In the genomic region with DNA sequence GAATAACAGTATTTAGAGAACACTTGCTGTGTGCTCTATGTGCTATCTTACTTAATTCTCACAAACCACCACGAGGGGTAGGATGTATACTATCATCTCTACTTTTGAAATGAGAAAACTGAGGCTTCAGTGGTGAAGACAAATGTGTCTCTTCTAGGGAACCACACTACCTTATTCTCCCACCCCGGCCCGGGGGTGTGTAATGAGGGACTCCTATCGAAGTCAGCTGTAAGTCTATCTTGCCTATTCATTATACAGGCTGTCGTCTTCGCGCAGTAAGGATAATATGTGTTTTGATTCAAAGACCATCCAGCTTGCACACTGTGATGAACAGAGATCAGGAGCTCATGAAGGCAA, we compare ENCODE assay signal across 8 cellular contexts. TPM values are rescaled to one million over a fixed set of nuclear protein-coding genes. Genes with fewer than 3 reads are reported as not detected.
DNase-seq lines count a peak whose midpoint lies in the region; ATAC-seq, FAIRE-seq and TF ChIP-seq lines count a peak whose summit lies in the region.

No MANE protein-coding gene starts in this region.

- H4K20me1 ChIP-seq in HepG2 (ENCODE audit: insufficient read depth, low read length): peaks cover 12% of the 10 kb centered on the region; the same call in 1 of the 2 replicates

- peak overlapping the region; percentile 90 to 97 (median 95) for H3K4me3 Mint-ChIP-seq in IgD-negative memory B cell
- H3K4me3 Mint-ChIP-seq in activated naive CD4-positive, alpha-beta T cell treated with anti-CD3 and anti-CD28 coated beads for 36 hours: peak overlapping the region; percentile 80
- H3K4me3 Mint-ChIP-seq in stimulated activated naive CD8-positive, alpha-beta T cell treated with anti-CD3 and anti-CD28 coated beads, Interleukin-15, amount 100 ng/mL, for 72 hours: peak overlapping the region; percentile 86 to 88

- CTCF ChIA-PET in activated naive CD4-positive, alpha-beta T cell treated with anti-CD3 and anti-CD28 coated beads for 36 hours (lab: Charles Lee): interaction anchor here (0.7 to 8.4 kb wide), 10 partner anchors 8 to 199 kb away, joined by 3 to 55 read pairs (median 5); a partner anchor contains a TSS
- CTCF ChIA-PET in HepG2 (lab: Yijun Ruan, JAX; ENCODE audit: low intra/inter-chr PET ratio, low total read pairs): no interaction called here

- POLR2A ChIA-PET in HepG2 (lab: Yijun Ruan, JAX): interaction anchor here (1.5 to 2.6 kb wide), 3 partner anchors 8 to 26 kb away, joined by 5 to 16 read pairs (median 15); no protein-coding TSS in a partner anchor

- no peaks in the 10 kb centered on the region for H3K9me3 Mint-ChIP-seq in IgD-negative memory B cell
- H3K9me3 Mint-ChIP-seq in activated naive CD4-positive, alpha-beta T cell treated with anti-CD3 and anti-CD28 coated beads for 36 hours: no peaks in the 10 kb centered on the region
- no peaks in the 10 kb centered on the region for H3K9me3 Mint-ChIP-seq in stimulated activated naive CD8-positive, alpha-beta T cell treated with anti-CD3 and anti-CD28 coated beads, Interleukin-15, amount 100 ng/mL, for 72 hours

- H3K27ac Mint-ChIP-seq in IgD-negative memory B cell: peak overlapping the region; percentile 91 to 96 (median 92)
- peak overlapping the region; percentile 85 for H3K27ac Mint-ChIP-seq in activated naive CD4-positive, alpha-beta T cell treated with anti-CD3 and anti-CD28 coated beads for 36 hours
- H3K27ac Mint-ChIP-seq in stimulated activated naive CD8-positive, alpha-beta T cell treated with anti-CD3 and anti-CD28 coated beads, Interleukin-15, amount 100 ng/mL, for 72 hours: peak overlapping the region; percentile 96 to 97

- intact Hi-C loops in activated naive CD4-positive, alpha-beta T cell treated with anti-CD3 and anti-CD28 coated beads for 36 hours (cut with micrococcal nuclease): loop anchor here (1.0 to 10.0 kb wide), 9 partner anchors 8 to 1239 kb away; a partner anchor contains a TSS
- intact Hi-C loops in HepG2 (cut with micrococcal nuclease; ENCODE audit: unreplicated experiment): no loop called here

- in situ Hi-C loops in HepG2 (cut with HindIII; ENCODE audit: extremely low pct_ligation_motif_present, low pct_unique_long_range_greater_than_20kb): no loop called here

- peaks cover 2% of the 10 kb centered on the region for H3K27me3 Mint-ChIP-seq in IgD-negative memory B cell
- H3K27me3 Mint-ChIP-seq in activated naive CD4-positive, alpha-beta T cell treated with anti-CD3 and anti-CD28 coated beads for 36 hours (ENCODE audit: low read depth): no peaks in the 10 kb centered on the region
- H3K27me3 Mint-ChIP-seq in stimulated activated naive CD8-positive, alpha-beta T cell treated with anti-CD3 and anti-CD28 coated beads, Interleukin-15, amount 100 ng/mL, for 72 hours: no peaks in the 10 kb centered on the region

- H3K36me3 Mint-ChIP-seq in IgD-negative memory B cell: no peaks in the 10 kb centered on the region
- peaks cover 14% of the 10 kb centered on the region for H3K36me3 Mint-ChIP-seq in activated naive CD4-positive, alpha-beta T cell treated with anti-CD3 and anti-CD28 coated beads for 36 hours (ENCODE audit: low read depth)

- H3K27me3 ChIP-seq in HepG2 (ENCODE audit: control insufficient read depth in 1 of 2, insufficient read depth in 2 of 2, low read length in 2 of 2): no peaks in the 10 kb centered on the region; a peak in 1 of 5 replicates

- H3K4me2 ChIP-seq in HepG2 (ENCODE audit: low read depth, low read length): peak overlapping the region; percentile 99

- H3K9me3 ChIP-seq in HepG2 (ENCODE audit: low read length): no peaks in the 10 kb centered on the region

- H3K79me2 ChIP-seq in HepG2 (ENCODE audit: insufficient read depth, low read length): peaks cover 40% of the 10 kb centered on the region

- ATAC-seq in HepG2: peak; percentile 13
- peak; percentile 65 for ATAC-seq in stimulated activated naive CD8-positive, alpha-beta T cell treated with anti-CD3 and anti-CD28 coated beads, Interleukin-15, amount 100 ng/mL, for 72 hours

- peak overlapping the region; percentile 82 for H3K27ac ChIP-seq in HepG2 (ENCODE audit: extremely low read length, insufficient read depth, low read length)

- no peak for TF ChIP-seq EP300 in HepG2 (IDR thresholded peaks at IDR 0.05; ENCODE audit: low read depth in 2 of 2, low read length in 2 of 2)
- TF ChIP-seq EP300 in HepG2 (CRISPR knock-in tag; IDR thresholded peaks at IDR 0.05; ENCODE audit: borderline replicate concordance): no peak

- peaks cover 28 to 33% (median 32%) of the 10 kb centered on the region in 3 donors for H3K4me1 Mint-ChIP-seq in IgD-negative memory B cell
- peaks cover 40% of the 10 kb centered on the region for H3K4me1 Mint-ChIP-seq in activated naive CD4-positive, alpha-beta T cell treated with anti-CD3 and anti-CD28 coated beads for 36 hours (ENCODE audit: low read depth)
- peaks cover 63% of the 10 kb centered on the region for H3K4me1 Mint-ChIP-seq in stimulated activated naive CD8-positive, alpha-beta T cell treated with anti-CD3 and anti-CD28 coated beads, Interleukin-15, amount 100 ng/mL, for 72 hours

- no peak for TF ChIP-seq RAD21 in HepG2 (CRISPR knock-in tag; IDR thresholded peaks at IDR 0.05)

- FAIRE-seq in HepG2 (lab: Jason Lieb, UNC): no peak

- H3K9ac ChIP-seq in HepG2 (ENCODE audit: insufficient read depth, low read depth, low read length): peak overlapping the region; percentile 90

- WGBS in HepG2 (ENCODE audit: low lambda C conversion rate): 8% methylated on average over 7 of the region's 7 CpGs

- peak overlapping the region; percentile 84 to 90 (median 88) for H3K4me3 ChIP-seq in HepG2 (replicated peaks in 1 of 3; ENCODE audit: insufficient read depth in 1 of 3, low read depth in 2 of 3, low read length in 3 of 3)

- BruUV-seq in HepG2 (replicated peaks; lab: Mats Ljungman, UMichigan): TSS peak; percentile 78

- no peak overlapping the region for H2AFZ ChIP-seq in HepG2 (ENCODE audit: low read length)

- no peak for TF ChIP-seq CTCF in HepG2 (CRISPR knock-in tag; IDR thresholded peaks at IDR 0.05)

- no peak for TF ChIP-seq POLR2A in HepG2 (IDR thresholded peaks at IDR 0.05; ENCODE audit: insufficient read depth in 1 of 2, low read depth in 2 of 2, low read length in 2 of 2)

- DNase-seq in DMS114 treated with DMSO at 0.1 percent for 48 hours (lab: John Stamatoyannopoulos, UW; ENCODE audit: unreplicated experiment) (peak; percentile 38), HepG2 (ENCODE audit: low spot score) (no peak), NCI-H446 treated with DMSO at 0.1 percent for 48 hours (lab: John Stamatoyannopoulos, UW) (no peak), amniotic stem cell (lab: John Stamatoyannopoulos, UW) (no peak), COR-L47 (lab: John Stamatoyannopoulos, UW) (no peak)
- DNase-seq in activated naive CD4-positive, alpha-beta T cell treated with anti-CD3 and anti-CD28 coated beads for 36 hours: peak; percentile 72
- DNase-seq in stimulated activated naive CD8-positive, alpha-beta T cell treated with anti-CD3 and anti-CD28 coated beads, Interleukin-15, amount 100 ng/mL, for 72 hours: peak; percentile 58 to 74

- H3K36me3 ChIP-seq in HepG2 (replicated peaks in 1 of 2; ENCODE audit: control insufficient read depth in 1 of 2, insufficient read depth in 2 of 2, low read length in 2 of 2): peaks cover 3 to 20% of the 10 kb centered on the region in 2 experiments; a peak in 4 of 5 replicates

- H3K4me1 ChIP-seq in HepG2 (ENCODE audit: insufficient read depth, low read length): peaks cover 45% of the 10 kb centered on the region

RNA-seq across cellular contexts. Expression of a gene that starts 1.1 kb away (rescaled TPM):
- polyA plus RNA-seq in IgD-negative memory B cell: 18.9 TPM
- 10 to 100 TPM; 48.3 to 55.1 TPM for total RNA-seq in activated naive CD4-positive, alpha-beta T cell treated with anti-CD3 and anti-CD28 coated beads for 36 hours
- 47.9 and 63.4 TPM in 2 replicates for total RNA-seq in HepG2 (2016; rRNA removed; fragmentation: Illumina TruSeq; extraction: Trizol)
- 11.5 and 13.9 TPM in 2 replicates for total RNA-seq in HepG2 (2016; cell fraction: cytosol; rRNA removed; fragmentation: Illumina TruSeq; extraction: Trizol; ENCODE audit: low read depth)
- total RNA-seq in HepG2 (2016; cell fraction: insoluble cytoplasmic fraction; rRNA removed; fragmentation: Illumina TruSeq; extraction: Trizol): 48.3 and 54.0 TPM in 2 replicates
- 23.0 and 27.1 TPM in 2 replicates for total RNA-seq in HepG2 (2016; cell fraction: membrane; rRNA removed; fragmentation: Illumina TruSeq; extraction: Trizol)
- 25.4 and 26.5 TPM in 2 replicates for total RNA-seq in HepG2 (2016; cell fraction: nucleus; rRNA removed; fragmentation: Illumina TruSeq; extraction: Trizol)
- 6.8 and 6.9 TPM in 2 replicates for polyA plus RNA-seq in HepG2 (2011; rRNA removed)
- 4.8 and 5.2 TPM in 2 replicates for polyA plus RNA-seq in HepG2 (2011; cell fraction: cytosol; rRNA removed)
- polyA plus RNA-seq in HepG2 (2011; cell fraction: nucleus; rRNA removed): 8.6 and 9.1 TPM in 2 replicates
- polyA plus RNA-seq in HepG2 (2012): 23.7 and 25.5 TPM in 2 replicates
- 5.0 and 6.7 TPM in 2 replicates for polyA plus RNA-seq in HepG2 (2016; cell fraction: cytosol; fragmentation: Illumina TruSeq; extraction: Trizol; ENCODE audit: low read depth)
- polyA plus RNA-seq in HepG2 (2016; cell fraction: insoluble cytoplasmic fraction; fragmentation: Illumina TruSeq; extraction: Trizol; ENCODE audit: low read depth): 48.2 and 58.0 TPM in 2 replicates
- 12.7 and 14.5 TPM in 2 replicates for polyA plus RNA-seq in HepG2 (2016; cell fraction: membrane; fragmentation: Illumina TruSeq; extraction: Trizol; ENCODE audit: low read depth)
- polyA plus RNA-seq in HepG2 (2016; cell fraction: nucleus; fragmentation: Illumina TruSeq; extraction: Trizol; ENCODE audit: insufficient read depth, low read depth): 36.4 and 41.5 TPM in 2 replicates
- polyA minus RNA-seq in HepG2 (2011; rRNA and poly(A)+ RNA removed; ENCODE audit: low replicate concordance): 7.1 and 9.6 TPM in 2 replicates
- polyA minus RNA-seq in HepG2 (2011; cell fraction: cytosol; rRNA and poly(A)+ RNA removed): 10.4 and 14.8 TPM in 2 replicates
- 10.0 and 12.2 TPM in 2 replicates for polyA minus RNA-seq in HepG2 (2011; cell fraction: nucleus; rRNA and poly(A)+ RNA removed)

RNA-seq across cellular contexts. Expression of a gene that starts 1.3 kb away (rescaled TPM):
- polyA plus RNA-seq in IgD-negative memory B cell (0.99 TPM), HepG2 (2011; rRNA removed) (1.6 and 1.8 TPM in 2 replicates)
- total RNA-seq in activated naive CD4-positive, alpha-beta T cell treated with anti-CD3 and anti-CD28 coated beads for 36 hours: 1 to 10 TPM; 1.3 to 2.1 TPM
- 2.0 and 2.5 TPM in 2 replicates for total RNA-seq in HepG2 (2016; rRNA removed; fragmentation: Illumina TruSeq; extraction: Trizol)
- 1.9 and 2.1 TPM in 2 replicates for total RNA-seq in HepG2 (2016; cell fraction: cytosol; rRNA removed; fragmentation: Illumina TruSeq; extraction: Trizol; ENCODE audit: low read depth)
- total RNA-seq in HepG2 (2016; cell fraction: insoluble cytoplasmic fraction; rRNA removed; fragmentation: Illumina TruSeq; extraction: Trizol): 2.5 and 3.1 TPM in 2 replicates
- total RNA-seq in HepG2 (2016; cell fraction: membrane; rRNA removed; fragmentation: Illumina TruSeq; extraction: Trizol): 4.7 and 4.9 TPM in 2 replicates
- 1.2 and 1.4 TPM in 2 replicates for total RNA-seq in HepG2 (2016; cell fraction: nucleus; rRNA removed; fragmentation: Illumina TruSeq; extraction: Trizol)
- polyA plus RNA-seq in HepG2 (2011; cell fraction: cytosol; rRNA removed): 1.2 TPM in 2 replicates
- 1.2 and 1.3 TPM in 2 replicates for polyA plus RNA-seq in HepG2 (2011; cell fraction: nucleus; rRNA removed)
- polyA plus RNA-seq in HepG2 (2012): 1.5 and 1.7 TPM in 2 replicates
- polyA plus RNA-seq in HepG2 (2016; cell fraction: cytosol; fragmentation: Illumina TruSeq; extraction: Trizol; ENCODE audit: low read depth): 2.8 TPM in 2 replicates
- 3.0 TPM in 2 replicates for polyA plus RNA-seq in HepG2 (2016; cell fraction: insoluble cytoplasmic fraction; fragmentation: Illumina TruSeq; extraction: Trizol; ENCODE audit: low read depth)
- 4.7 TPM in 2 replicates for polyA plus RNA-seq in HepG2 (2016; cell fraction: membrane; fragmentation: Illumina TruSeq; extraction: Trizol; ENCODE audit: low read depth)
- polyA plus RNA-seq in HepG2 (2016; cell fraction: nucleus; fragmentation: Illumina TruSeq; extraction: Trizol; ENCODE audit: insufficient read depth, low read depth): 2.1 and 2.8 TPM in 2 replicates
- 2.6 and 2.7 TPM in 2 replicates for polyA minus RNA-seq in HepG2 (2011; rRNA and poly(A)+ RNA removed; ENCODE audit: low replicate concordance)
- polyA minus RNA-seq in HepG2 (2011; cell fraction: cytosol; rRNA and poly(A)+ RNA removed): 0.88 and 1.4 TPM in 2 replicates
- polyA minus RNA-seq in HepG2 (2011; cell fraction: nucleus; rRNA and poly(A)+ RNA removed): 1.4 and 3.2 TPM in 2 replicates

Comparison
In these comparisons a context has a peak if more than half of its experiments do, and no peak if none do; other contexts are left out.
1. DNase-seq: peak in DMS114 treated with DMSO at 0.1 percent for 48 hours (single experiment), activated naive CD4-positive, alpha-beta T cell treated with anti-CD3 and anti-CD28 coated beads for 36 hours (single experiment) and stimulated activated naive CD8-positive, alpha-beta T cell treated with anti-CD3 and anti-CD28 coated beads, Interleukin-15, amount 100 ng/mL, for 72 hours (2 of 2); none in HepG2 (single experiment), NCI-H446 treated with DMSO at 0.1 percent for 48 hours (single experiment), amniotic stem cell (single experiment) and COR-L47 (single experiment).
2. Peak in every context shown above with its lines, with median percentiles within 50 percentile points of each other: H3K27ac Mint-ChIP-seq and H3K4me3 Mint-ChIP-seq.